8 cellular contexts compared by ENCODE assay signal in the genomic region with DNA sequence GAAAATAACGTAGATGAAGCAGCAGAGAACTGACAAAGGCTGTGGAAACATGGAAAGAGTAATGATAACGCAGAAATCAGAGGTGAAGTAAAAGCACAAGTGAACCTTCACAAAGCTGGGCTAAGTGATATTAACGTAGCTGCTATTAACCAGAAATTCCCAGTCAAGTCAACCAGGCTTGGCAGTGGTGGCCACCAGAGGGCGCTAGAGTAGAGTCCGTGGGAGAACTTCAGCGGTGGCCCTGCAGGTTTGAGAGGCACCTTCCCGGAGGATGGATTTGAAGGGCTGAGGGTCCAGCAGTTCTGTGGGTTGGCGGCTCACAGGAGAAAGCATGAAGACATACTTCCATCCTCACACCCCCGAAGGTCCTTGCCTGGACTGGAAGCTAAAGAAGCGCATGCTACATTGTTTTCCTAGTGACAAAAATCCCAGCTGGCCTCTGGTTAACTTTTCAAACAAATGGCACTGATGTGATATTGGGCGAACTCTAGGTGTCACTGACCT.
A peak's percentile ranks its signal among the peaks of the same experiment; 100 is the strongest.
DNase-seq lines count a peak whose midpoint lies in the region; ATAC-seq and TF ChIP-seq lines count a peak whose summit lies in the region.

No MANE protein-coding gene starts in this region.

- no peaks in the 10 kb centered on the region for H3K36me3 Mint-ChIP-seq in activated naive CD4-positive, alpha-beta T cell treated with anti-CD3 and anti-CD28 coated beads for 36 hours (ENCODE audit: low read depth)

- H3K9me3 ChIP-seq in SK-N-MC (ENCODE audit: low read depth, low read length) (no peaks in the 10 kb centered on the region), subcutaneous abdominal adipose tissue (ENCODE audit: control insufficient read depth in 5 of 5, low read length in 5 of 5) (no peaks in the 10 kb centered on the region)

- CTCF ChIA-PET in activated naive CD4-positive, alpha-beta T cell treated with anti-CD3 and anti-CD28 coated beads for 36 hours (lab: Charles Lee), result interaction anchor here (0.5 to 6.5 kb wide), 62 partner anchors 8 to 1833 kb away, joined by 3 to 153 read pairs (median 4); a partner anchor contains a TSS

- H3K9ac ChIP-seq in SK-N-MC (ENCODE audit: insufficient read length) (no peak overlapping the region), subcutaneous abdominal adipose tissue (ENCODE audit: low read length in 5 of 5) (peak overlapping the region in 4 of 5 donors; percentile 10 to 75 (median 53))

- intact Hi-C loops in activated naive CD4-positive, alpha-beta T cell treated with anti-CD3 and anti-CD28 coated beads for 36 hours (cut with micrococcal nuclease), result loop anchor here (1.0 to 10.0 kb wide), 5 partner anchors 55 to 442 kb away; a partner anchor contains a TSS

- peaks cover 11% of the 10 kb centered on the region for H3K4me1 Mint-ChIP-seq in activated naive CD4-positive, alpha-beta T cell treated with anti-CD3 and anti-CD28 coated beads for 36 hours (ENCODE audit: low read depth)

- no peak for TF ChIP-seq POLR2A in NB4 (IDR thresholded peaks at IDR 0.05; ENCODE audit: extremely low read depth, insufficient read length)

- H3K9me3 Mint-ChIP-seq in activated naive CD4-positive, alpha-beta T cell treated with anti-CD3 and anti-CD28 coated beads for 36 hours, result no peaks in the 10 kb centered on the region

- peak; percentile 94 for TF ChIP-seq CTCF in GM13976 (IDR thresholded peaks at IDR 0.05; ENCODE audit: borderline replicate concordance, control extremely low read depth, extremely low read depth, insufficient read depth, missing control alignments)
- peak; percentile 86 for TF ChIP-seq CTCF in NB4 (IDR thresholded peaks at IDR 0.05; ENCODE audit: low read depth, low read length)

- no peaks in the 10 kb centered on the region for H3K27me3 Mint-ChIP-seq in activated naive CD4-positive, alpha-beta T cell treated with anti-CD3 and anti-CD28 coated beads for 36 hours (ENCODE audit: low read depth)

- no peak for ATAC-seq in HG03280 (IDR thresholded peaks at IDR 0.05; ENCODE audit: unreplicated experiment)

- H3K4me3 ChIP-seq in NB4 (ENCODE audit: low read depth, low read length) (no peak overlapping the region), SK-N-MC (no peak overlapping the region), subcutaneous abdominal adipose tissue (ENCODE audit: low read depth in 1 of 5, low read length in 5 of 5) (no peak overlapping the region)

- H3K27ac ChIP-seq in SK-N-MC, result no peak overlapping the region
- H3K27ac ChIP-seq in subcutaneous abdominal adipose tissue (ENCODE audit: low read depth, low read length), result peak overlapping the region; percentile 90

- in situ Hi-C loops in GM13976 (cut with MboI; ENCODE audit: low sequenced_read_pairs, unreplicated experiment), result loop anchor here (5.0 kb wide), 1 partner anchor 254 kb away; no protein-coding TSS in a partner anchor

- H3K4me1 ChIP-seq in subcutaneous abdominal adipose tissue (ENCODE audit: control insufficient read depth in 5 of 5, insufficient read depth in 5 of 5, low read length in 5 of 5), result peaks cover 11 to 29% (median 26%) of the 10 kb centered on the region in 5 donors

- peak; percentile 73 for DNase-seq in GM13976 (ENCODE audit: low spot score)
- peak; percentile 86 for DNase-seq in NB4 (ENCODE audit: low read depth)
- peak; percentile 26 for DNase-seq in SK-N-MC (ENCODE audit: low read depth, low spot score)
- peak; percentile 95 for DNase-seq in activated naive CD4-positive, alpha-beta T cell treated with anti-CD3 and anti-CD28 coated beads for 36 hours
- peak; percentile 66 for DNase-seq in germinal center (ENCODE audit: low spot score)
- DNase-seq in occipital lobe (lab: John Stamatoyannopoulos, UW), result peak; percentile 79

- no peak overlapping the region for H3K27ac Mint-ChIP-seq in activated naive CD4-positive, alpha-beta T cell treated with anti-CD3 and anti-CD28 coated beads for 36 hours

- no peak overlapping the region for H3K4me3 Mint-ChIP-seq in activated naive CD4-positive, alpha-beta T cell treated with anti-CD3 and anti-CD28 coated beads for 36 hours

- no peaks in the 10 kb centered on the region for H3K36me3 ChIP-seq in SK-N-MC (ENCODE audit: insufficient read depth, low read length)
- H3K36me3 ChIP-seq in subcutaneous abdominal adipose tissue (ENCODE audit: control insufficient read depth in 5 of 5, insufficient read depth in 5 of 5, low read length in 5 of 5), result no peaks in the 10 kb centered on the region

- H3K27me3 ChIP-seq in subcutaneous abdominal adipose tissue (ENCODE audit: control insufficient read depth in 5 of 5, insufficient read depth in 4 of 5, low read length in 5 of 5), result no peaks in the 10 kb centered on the region

Comparison
In these comparisons a context has a peak if more than half of its experiments do, and no peak if none do; other contexts are left out.
1. DNase-seq: peak in every context shown above with its lines; median percentile 95 in activated naive CD4-positive, alpha-beta T cell treated with anti-CD3 and anti-CD28 coated beads for 36 hours; 86 in NB4; 79 in occipital lobe; 73 in GM13976; 66 in germinal center; 26 in SK-N-MC.